Comparison of ENCODE assay signal across 8 cellular contexts in the genomic region with DNA sequence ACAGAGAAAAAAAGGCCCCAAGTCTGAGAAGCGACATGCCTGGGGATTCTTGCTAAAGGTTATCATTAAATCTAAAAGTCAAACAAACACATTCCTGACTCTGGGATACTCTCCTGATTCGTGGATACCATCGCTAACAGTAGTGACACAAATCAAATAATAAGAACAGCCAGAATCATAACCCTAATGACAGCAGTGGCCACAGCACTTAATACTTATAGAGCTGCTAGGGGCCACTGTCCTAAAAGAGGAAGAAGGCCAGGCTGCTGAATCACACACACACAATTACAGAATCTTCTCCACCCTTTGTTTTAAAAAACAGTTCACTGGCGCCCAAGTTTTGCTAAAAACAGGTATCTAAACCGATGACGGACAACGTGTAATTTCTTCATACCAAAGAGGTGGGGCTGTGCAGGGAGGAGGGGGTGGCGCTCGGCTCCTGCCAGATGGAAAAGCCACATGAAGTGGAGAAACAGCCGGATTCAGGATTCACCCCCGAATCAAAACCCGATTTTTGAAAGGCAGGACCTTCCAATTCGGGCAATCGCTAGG. TPM values are rescaled to one million over a fixed set of nuclear protein-coding genes. Genes with fewer than 3 reads are reported as not detected.
A peak's percentile ranks its signal among the peaks of the same experiment; 100 is the strongest.
DNase-seq lines count a peak whose midpoint lies in the region; ATAC-seq and TF ChIP-seq lines count a peak whose summit lies in the region.

No MANE protein-coding gene starts in this region.

- H3K27ac Mint-ChIP-seq in H9 = peak overlapping the region in 1 of 3 experiments; percentile 40; a peak in 2 of 7 replicates
- H3K27ac Mint-ChIP-seq in stimulated activated naive B cell treated with anti-CD40 and anti-IgM and Interleukin-4, amounts not matched to agents 10 μg/mL and 1 μg/mL and 100 μg/mL, for 72 hours = peak overlapping the region; percentile 92

- CTCF ChIA-PET in BJ (lab: Yijun Ruan, JAX) = interaction anchor here (1.0 to 3.8 kb wide), 5 partner anchors 16 to 85 kb away, joined by 3 to 15 read pairs (median 3); no protein-coding TSS in a partner anchor

- no peaks in the 10 kb centered on the region for H3K79me2 ChIP-seq in H9 (ENCODE audit: insufficient read depth, low read length)

- no CpG with 5 or more reads among the region's 14 CpGs for WGBS in H9 (ENCODE audit: extremely low coverage, insufficient read length, low lambda C conversion rate)

- H3K23ac ChIP-seq in H9 (ENCODE audit: insufficient read length, low read depth, low read length) = no peak overlapping the region

- H3K27ac ChIP-seq in H9 (ENCODE audit: insufficient read length, low read depth, low read length) (no peak overlapping the region), Peyer's patch (peak overlapping the region; percentile 93 to 100 (median 99))

- peak overlapping the region; percentile 78 for H3K4me2 ChIP-seq in H9 (ENCODE audit: insufficient read depth, insufficient read length, low read length)

- H3K36me3 Mint-ChIP-seq in H9 (ENCODE audit: insufficient read depth in 1 of 3, low read depth in 3 of 3) = no peaks in the 10 kb centered on the region; a peak in 1 of 7 replicates
- no peaks in the 10 kb centered on the region for H3K36me3 Mint-ChIP-seq in stimulated activated naive B cell treated with anti-CD40 and anti-IgM and Interleukin-4, amounts not matched to agents 10 μg/mL and 1 μg/mL and 100 μg/mL, for 72 hours

- no peak overlapping the region for H2AK5ac ChIP-seq in H9 (ENCODE audit: insufficient read length, low read length)

- TF ChIP-seq POLR2A in Peyer's patch (IDR thresholded peaks at IDR 0.05) (no peak), GM18505 (IDR thresholded peaks at IDR 0.05; ENCODE audit: borderline replicate concordance, extremely low read depth, insufficient read depth, insufficient read length) (no peak)

- no peak overlapping the region for H2BK15ac ChIP-seq in H9 (ENCODE audit: low read depth, low read length)

- H2BK12ac ChIP-seq in H9 (ENCODE audit: insufficient read length, low read depth, low read length) = no peak overlapping the region

- H3K4me1 ChIP-seq in H9 (ENCODE audit: insufficient read depth, low read length) = no peaks in the 10 kb centered on the region
- peaks cover 0 to 29% (median 15%) of the 10 kb centered on the region in 4 donors for H3K4me1 ChIP-seq in Peyer's patch

- H3K9me3 ChIP-seq in H9 (ENCODE audit: control insufficient read depth, low read depth, low read length) (no peaks in the 10 kb centered on the region), Peyer's patch (no peaks in the 10 kb centered on the region)

- peak; percentile 38 to 40 for ATAC-seq in stimulated activated naive B cell treated with anti-CD40 and anti-IgM and Interleukin-4, amounts not matched to agents 10 μg/mL and 1 μg/mL and 100 μg/mL, for 72 hours (replicated peaks)
- ATAC-seq in GM18505 (IDR thresholded peaks at IDR 0.05; ENCODE audit: unreplicated experiment) (no peak), HG02885 (IDR thresholded peaks at IDR 0.05; ENCODE audit: poor library complexity, unreplicated experiment) (no peak)

- H3K4me1 Mint-ChIP-seq in H9 = peaks cover 15 to 16% of the 10 kb centered on the region in 2 experiments
- H3K4me1 Mint-ChIP-seq in stimulated activated naive B cell treated with anti-CD40 and anti-IgM and Interleukin-4, amounts not matched to agents 10 μg/mL and 1 μg/mL and 100 μg/mL, for 72 hours = peaks cover 16 to 38% of the 10 kb centered on the region in 2 donors

- no peak overlapping the region for H4K5ac ChIP-seq in H9 (ENCODE audit: insufficient read length, low read depth, low read length)

- H2BK20ac ChIP-seq in H9 (ENCODE audit: low read depth, low read length, poor library complexity, severe bottlenecking) = no peak overlapping the region

- H3K9me3 Mint-ChIP-seq in H9 = no peaks in the 10 kb centered on the region
- H3K9me3 Mint-ChIP-seq in stimulated activated naive B cell treated with anti-CD40 and anti-IgM and Interleukin-4, amounts not matched to agents 10 μg/mL and 1 μg/mL and 100 μg/mL, for 72 hours = no peaks in the 10 kb centered on the region

- H3K4me3 Mint-ChIP-seq in H9 = peak overlapping the region; percentile 75 to 86
- H3K4me3 Mint-ChIP-seq in stimulated activated naive B cell treated with anti-CD40 and anti-IgM and Interleukin-4, amounts not matched to agents 10 μg/mL and 1 μg/mL and 100 μg/mL, for 72 hours = peak overlapping the region; percentile 90 to 91

- H3K27me3 Mint-ChIP-seq in H9 (ENCODE audit: low read depth) = peaks cover 4% of the 10 kb centered on the region; the same call in 1 of the 2 replicates
- H3K27me3 Mint-ChIP-seq in stimulated activated naive B cell treated with anti-CD40 and anti-IgM and Interleukin-4, amounts not matched to agents 10 μg/mL and 1 μg/mL and 100 μg/mL, for 72 hours = no peaks in the 10 kb centered on the region

- no peak overlapping the region for H3K56ac ChIP-seq in H9 (ENCODE audit: insufficient read length, low read depth, low read length)

- no peak overlapping the region for H3K18ac ChIP-seq in H9 (ENCODE audit: insufficient read length, low read depth, low read length)

- H3K27me3 ChIP-seq in BJ (ENCODE audit: control insufficient read depth, insufficient read depth, low read length) (no peaks in the 10 kb centered on the region), H9 (ENCODE audit: insufficient read depth, low read length) (no peaks in the 10 kb centered on the region), Peyer's patch (no peaks in the 10 kb centered on the region), kidney epithelial cell (ENCODE audit: control insufficient read depth, insufficient read depth, low read length) (no peaks in the 10 kb centered on the region)

- no peak overlapping the region for H3T11ph ChIP-seq in H9 (ENCODE audit: low read length)

- DNase-seq in BJ (ENCODE audit: low read depth) (no peak), H9 (no peak), Peyer's patch (peak in 2 of 3 donors; percentile 36 to 66), cardiac fibroblast (ENCODE audit: low read depth in 2 of 2) (peak; percentile 58 to 70), kidney epithelial cell (ENCODE audit: low read depth) (no peak)
- no peak for DNase-seq in stimulated activated naive B cell treated with anti-CD40 and anti-IgM and Interleukin-4, amounts not matched to agents 10 μg/mL and 1 μg/mL and 100 μg/mL, for 72 hours

- peaks cover 10% of the 10 kb centered on the region for H3K23me2 ChIP-seq in H9 (ENCODE audit: insufficient read length, low read depth, low read length, poor library complexity, severe bottlenecking)

- H3K4me3 ChIP-seq in BJ (ENCODE audit: low read depth, low read length) = peak overlapping the region; percentile 56
- H3K4me3 ChIP-seq in Peyer's patch = peak overlapping the region; percentile 94 to 99 (median 98)
- H3K4me3 ChIP-seq in cardiac fibroblast (replicated peaks in 1 of 2; ENCODE audit: low read depth in 2 of 2, low read length in 2 of 2) = peak overlapping the region; percentile 75 to 79
- H3K4me3 ChIP-seq in kidney epithelial cell (ENCODE audit: low read depth, low read length) = peak overlapping the region; percentile 60

- peak overlapping the region; percentile 77 for H3K9ac ChIP-seq in H9 (ENCODE audit: extremely low read depth, insufficient read length, low read length)

- H3K14ac ChIP-seq in H9 (ENCODE audit: insufficient read depth, low read length) = no peak overlapping the region

- H4K20me1 ChIP-seq in H9 (ENCODE audit: control insufficient read depth, insufficient read depth, insufficient read length) = no peaks in the 10 kb centered on the region

- H4K8ac ChIP-seq in H9 (replicated peaks; ENCODE audit: insufficient read length, low read depth, low read length) = no peak overlapping the region

- TF ChIP-seq CTCF in BJ (IDR thresholded peaks at IDR 0.05; ENCODE audit: insufficient read depth, low read depth, low read length) (no peak), H9 (conservative IDR thresholded peaks at IDR 0.05) (no peak), Peyer's patch (IDR thresholded peaks at IDR 0.05) (no peak), cardiac fibroblast (IDR thresholded peaks at IDR 0.05; ENCODE audit: low read depth, low read length) (no peak), kidney epithelial cell (IDR thresholded peaks at IDR 0.05; ENCODE audit: insufficient read depth, low read length, poor library complexity, severe bottlenecking) (no peak)

- H2AFZ ChIP-seq in H9 (ENCODE audit: low read length) = peak overlapping the region; percentile 51

- H3K79me1 ChIP-seq in H9 (ENCODE audit: insufficient read depth, low read depth, low read length, poor library complexity, severe bottlenecking) = peaks cover 3% of the 10 kb centered on the region

- H3K36me3 ChIP-seq in BJ (ENCODE audit: control insufficient read depth, insufficient read depth, low read length) = peaks cover 1% of the 10 kb centered on the region; the same call in 1 of the 2 replicates
- no peaks in the 10 kb centered on the region for H3K36me3 ChIP-seq in Peyer's patch
- no peaks in the 10 kb centered on the region for H3K36me3 ChIP-seq in kidney epithelial cell (ENCODE audit: control insufficient read depth, insufficient read depth, low read length)

- no peak overlapping the region for H2BK120ac ChIP-seq in H9 (ENCODE audit: low read depth, low read length, poor library complexity, severe bottlenecking)

- POLR2A ChIA-PET in BJ (lab: Charles Lee) = no interaction called here

- no peak overlapping the region for H4K91ac ChIP-seq in H9 (ENCODE audit: insufficient read length, low read depth, low read length)

- H2BK5ac ChIP-seq in H9 (ENCODE audit: insufficient read length, low read length) = no peak overlapping the region

- H3K4ac ChIP-seq in H9 (ENCODE audit: low read depth, low read length) = no peak overlapping the region

RNA-seq across cellular contexts. Expression of gene CLIP1, which starts 1.1 kb away (rescaled TPM):
- polyA plus RNA-seq in BJ (2011; rRNA removed) = 81.2 and 104 TPM in 2 replicates
- 93.1 and 128 TPM in 2 replicates for polyA minus RNA-seq in BJ (2011; rRNA and poly(A)+ RNA removed)
- total RNA-seq in H9 (2021) (20.1 and 23.6 TPM in 2 replicates), Peyer's patch (100 to 1,000 TPM in 1 of 4 donors, 10 to 100 TPM in 3; 55.7 to 167 (median 86.0) TPM), kidney epithelial cell (58.2 and 58.7 TPM in 2 replicates)

Comparison
In these comparisons a context has a peak if more than half of its experiments do, and no peak if none do; other contexts are left out.
1. DNase-seq: peak in Peyer's patch (2 of 3) and cardiac fibroblast (2 of 2); none in BJ (single experiment), H9 (single experiment), kidney epithelial cell (single experiment) and stimulated activated naive B cell treated with anti-CD40 and anti-IgM and Interleukin-4, amounts not matched to agents 10 μg/mL and 1 μg/mL and 100 μg/mL, for 72 hours (single experiment).
2. ATAC-seq: peak in stimulated activated naive B cell treated with anti-CD40 and anti-IgM and Interleukin-4, amounts not matched to agents 10 μg/mL and 1 μg/mL and 100 μg/mL, for 72 hours (2 of 2); none in GM18505 (single experiment) and HG02885 (single experiment).
3. Peak in every context shown above with its lines, with median percentiles within 50 percentile points of each other: H3K4me3 ChIP-seq.